Comparison of ENCODE assay signal across 8 cellular contexts in genomic region chr1:91021686-91022517, GRCh38. TPM values are rescaled to one million over a fixed set of nuclear protein-coding genes. Genes with fewer than 3 reads are reported as not detected.
DNase-seq lines count a peak whose midpoint lies in the region; ATAC-seq and TF ChIP-seq lines count a peak whose summit lies in the region.

Gene ZNF644 (minus strand): TSS chr1:91022035. CDS start chr1:90982353, 39,682 bp downstream.

- H3K4me3 ChIP-seq in coronary artery, result peak within 1 kb of the TSS; percentile 85

- TF ChIP-seq CTCF in coronary artery (IDR thresholded peaks at IDR 0.05), result no peak

- H3K27ac Mint-ChIP-seq in activated CD4-positive, alpha-beta T cell treated with anti-CD3 and anti-CD28 coated beads, Interleukin-2, amount 10 ng/mL, durations not matched to agents 7 days and 5 days, result peak within 1 kb of the TSS; percentile 99

- H3K36me3 Mint-ChIP-seq in activated CD4-positive, alpha-beta T cell treated with anti-CD3 and anti-CD28 coated beads, Interleukin-2, amount 10 ng/mL, durations not matched to agents 7 days and 5 days (ENCODE audit: low read depth), result peaks cover 36% of the 10 kb centered on the region

- H3K4me1 Mint-ChIP-seq in activated CD4-positive, alpha-beta T cell treated with anti-CD3 and anti-CD28 coated beads, Interleukin-2, amount 10 ng/mL, durations not matched to agents 7 days and 5 days, result peaks cover 46% of the 10 kb centered on the region

- H3K9me3 Mint-ChIP-seq in activated CD4-positive, alpha-beta T cell treated with anti-CD3 and anti-CD28 coated beads, Interleukin-2, amount 10 ng/mL, durations not matched to agents 7 days and 5 days, result no peaks in the 10 kb centered on the region

- peak within 1 kb of the TSS; percentile 97 to 100 for H3K27ac ChIP-seq in coronary artery

- H3K4me3 Mint-ChIP-seq in activated CD4-positive, alpha-beta T cell treated with anti-CD3 and anti-CD28 coated beads, Interleukin-2, amount 10 ng/mL, durations not matched to agents 7 days and 5 days, result peak within 1 kb of the TSS; percentile 98

- CTCF ChIA-PET in activated CD4-positive, alpha-beta T cell treated with anti-CD3 and anti-CD28 coated beads, Interleukin-2, amount 10 ng/mL, durations not matched to agents 7 days and 5 days (lab: Charles Lee), result no interaction called here

- ATAC-seq in GM19328 (IDR thresholded peaks at IDR 0.05; ENCODE audit: unreplicated experiment) (peak; percentile 76), HG03469 (IDR thresholded peaks at IDR 0.05; ENCODE audit: unreplicated experiment) (peak; percentile 71)

- H3K27me3 Mint-ChIP-seq in activated CD4-positive, alpha-beta T cell treated with anti-CD3 and anti-CD28 coated beads, Interleukin-2, amount 10 ng/mL, durations not matched to agents 7 days and 5 days, result no peaks in the 10 kb centered on the region

- POLR2A ChIA-PET in activated CD4-positive, alpha-beta T cell treated with anti-CD3 and anti-CD28 coated beads, Interleukin-2, amount 10 ng/mL, durations not matched to agents 7 days and 5 days (lab: Charles Lee), result interaction anchor here (0.5 to 0.7 kb wide), 2 partner anchors 10 to 52 kb away, joined by 3 read pairs; no protein-coding TSS in a partner anchor

- DNase-seq in C1 segment of cervical spinal cord (lab: John Stamatoyannopoulos, UW), result peak; percentile 39 to 94 (median 88)
- peak; percentile 90 for DNase-seq in NCI-H69 (lab: John Stamatoyannopoulos, UW)
- DNase-seq in activated CD4-positive, alpha-beta T cell treated with anti-CD3 and anti-CD28 coated beads, Interleukin-2, amount 10 ng/mL, durations not matched to agents 7 days and 5 days, result peak; percentile 93
- peak; percentile 96 for DNase-seq in coronary artery (ENCODE audit: low spot score)
- peak; percentile 96 for DNase-seq in left kidney (ENCODE audit: low read depth, low spot score)
- peak; percentile 90 for DNase-seq in stimulated activated CD4-positive, alpha-beta T cell treated with anti-CD3 and anti-CD28 coated beads, Interleukin-2, amount 100 ng/mL, for 24 hours

RNA-seq across cellular contexts. Expression of gene ZNF644, which starts in this region (rescaled TPM):
- 10 to 100 TPM; 51.6 to 53.9 TPM for total RNA-seq in activated CD4-positive, alpha-beta T cell treated with anti-CD3 and anti-CD28 coated beads, Interleukin-2, amount 10 ng/mL, durations not matched to agents 7 days and 5 days

Comparison
In these comparisons a context has a peak if more than half of its experiments do, and no peak if none do; other contexts are left out.
1. Peak in every context shown above with its lines: DNase-seq, ATAC-seq, H3K4me3 ChIP-seq and H3K27ac ChIP-seq.